Comparison of ENCODE assay signal across 15 cellular contexts in the genomic region with DNA sequence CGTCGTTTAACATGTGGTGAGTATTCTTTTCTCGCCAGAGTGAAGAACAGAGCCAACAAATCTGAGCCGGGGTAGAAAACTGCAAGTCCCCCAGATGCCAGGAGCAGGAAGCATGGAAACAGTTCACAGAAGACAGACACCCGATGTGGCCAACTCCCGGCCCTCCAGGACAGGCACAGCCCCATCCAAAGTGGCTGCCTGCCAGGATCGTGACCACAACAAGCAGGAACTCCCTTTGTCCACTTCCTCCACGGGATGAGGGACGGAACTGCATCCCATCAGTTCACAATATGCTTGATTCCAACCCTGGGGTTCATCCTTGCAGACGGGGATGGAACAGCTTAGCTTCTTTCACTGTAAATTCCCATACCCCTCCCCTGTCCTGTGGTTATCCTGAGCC.
DNase-seq lines count a peak whose midpoint lies in the region; ATAC-seq and TF ChIP-seq lines count a peak whose summit lies in the region.
"Had no signal": no experiment of that assay in that cellular context is flagged by ENCODE, and none has a peak within 500 bp of the region (broad histone marks: within the 10 kb centered on the region; RNA-seq: fewer than 3 reads in every experiment).

No MANE protein-coding gene starts in this region.

- peak; percentile 93 for ATAC-seq in left colon

- H3K27ac ChIP-seq in mammary epithelial cell (ENCODE audit: insufficient read depth, low read depth, low read length) (no peak overlapping the region), tibial artery (no peak overlapping the region)

- 7% methylated on average over 7 of the region's 10 CpGs for WGBS in mammary epithelial cell (ENCODE audit: low coverage, missing lambda C conversion rate)

- H2AFZ ChIP-seq in mammary epithelial cell (ENCODE audit: low read depth, low read length): peak overlapping the region; percentile 62

- H3K9me3 ChIP-seq in mammary epithelial cell (replicated peaks; ENCODE audit: insufficient read depth, low read length): no peaks in the 10 kb centered on the region
- peaks cover 0 to 1% (median 0%) of the 10 kb centered on the region in 3 donors for H3K9me3 ChIP-seq in tibial artery

- no peak overlapping the region for H3K9ac ChIP-seq in mammary epithelial cell (ENCODE audit: insufficient read depth, low read length)

- H3K4me1 ChIP-seq in mammary epithelial cell (ENCODE audit: insufficient read depth, low read length): peaks cover 5% of the 10 kb centered on the region
- H3K4me1 ChIP-seq in tibial artery: no peaks in the 10 kb centered on the region

- CTCF ChIA-PET in mammary epithelial cell (lab: Charles Lee; ENCODE audit: low non-redundant PET): no interaction called here

- H3K27me3 ChIP-seq in mammary epithelial cell (ENCODE audit: insufficient read depth, low read length) (no peaks in the 10 kb centered on the region), tibial artery (peaks cover 0 to 25% of the 10 kb centered on the region in 2 donors)

- intact Hi-C loops in mammary epithelial cell (cut with micrococcal nuclease): no loop called here
- intact Hi-C loops in left colon (cut with DNase I, micrococcal nuclease): no loop called here
- intact Hi-C loops in tibial artery (cut with DNase I; ENCODE audit: low total_unique reads): no loop called here

- TF ChIP-seq CTCF in mammary epithelial cell (conservative IDR thresholded peaks at IDR 0.05 in 1 of 2, IDR thresholded peaks at IDR 0.05 in 1 of 2; ENCODE audit: extremely low read depth in 1 of 2, insufficient read depth in 1 of 2, low read depth in 1 of 2, low read length in 2 of 2) (no peak), tibial artery (IDR thresholded peaks at IDR 0.05) (no peak)

- H4K20me1 ChIP-seq in mammary epithelial cell (ENCODE audit: insufficient read depth, low read length): no peaks in the 10 kb centered on the region

- H3K4me2 ChIP-seq in mammary epithelial cell (ENCODE audit: insufficient read depth, low read depth, low read length): peak overlapping the region; percentile 21

- dilution Hi-C loops in mammary epithelial cell (cut with HindIII; ENCODE audit: low sequenced_read_pairs): no loop called here

- BruUV-seq in mammary epithelial cell (replicated peaks; lab: Mats Ljungman, UMichigan): no TSS peak

- H3K36me3 ChIP-seq in mammary epithelial cell (ENCODE audit: insufficient read depth, low read length) (no peaks in the 10 kb centered on the region), tibial artery (no peaks in the 10 kb centered on the region)

- H3K79me2 ChIP-seq in mammary epithelial cell (ENCODE audit: insufficient read depth, low read length): no peaks in the 10 kb centered on the region

- DNase-seq in DMS153 (lab: John Stamatoyannopoulos, UW): peak; percentile 35
- DNase-seq in DMS153 treated with DMSO at 0.1 percent for 48 hours (lab: John Stamatoyannopoulos, UW; ENCODE audit: unreplicated experiment): no peak
- DNase-seq in mammary epithelial cell: peak; percentile 29
- DNase-seq in left colon: peak; percentile 67 to 72
- peak; percentile 68 to 71 for DNase-seq in tibial artery
- DNase-seq in stimulated activated CD4-positive, alpha-beta T cell treated with anti-CD3 and anti-CD28 coated beads, Interleukin-1b, Interleukin-23, amount 100 ng/mL, for 48 hours: no peak
- no peak for DNase-seq in NCI-H69 (lab: John Stamatoyannopoulos, UW)
- DNase-seq in KBM-7: no peak
- DNase-seq: 8988T; activated CD4-positive, alpha-beta T cell treated with anti-CD3 and anti-CD28 coated beads, Interleukin-2, amount 10 ng/mL, durations not matched to agents 7 days and 5 days; activated effector memory CD4-positive, alpha-beta T cell treated with anti-CD3 and anti-CD28 coated beads, Interleukin-2, amount 50 U/mL, for 16 hours; DMS53; NCI-H1105 treated with DMSO at 0.1 percent for 48 hours; T-helper 1 cell had no signal

- H3K4me3 ChIP-seq in mammary epithelial cell (replicated peaks in 1 of 3; ENCODE audit: insufficient read depth in 1 of 3, low read depth in 2 of 3, low read length in 3 of 3) (no peak overlapping the region), tibial artery (no peak overlapping the region)
- H3K4me3 ChIP-seq: lung had no signal

- in situ Hi-C loops in mammary epithelial cell (cut with MboI; ENCODE audit: low sequenced_read_pairs in 2 of 2): no loop called here
- in situ Hi-C loops in KBM-7 (cut with MboI; ENCODE audit: low pct_unique_long_range_greater_than_20kb, low sequenced_read_pairs): no loop called here

Comparison
In these comparisons a context has a peak if more than half of its experiments do, and no peak if none do; other contexts are left out.
1. DNase-seq: peak in DMS153 (single experiment), mammary epithelial cell (single experiment), left colon (2 of 2) and tibial artery (2 of 2); none in DMS153 treated with DMSO at 0.1 percent for 48 hours (single experiment), stimulated activated CD4-positive, alpha-beta T cell treated with anti-CD3 and anti-CD28 coated beads, Interleukin-1b, Interleukin-23, amount 100 ng/mL, for 48 hours (single experiment), NCI-H69 (single experiment) and KBM-7 (single experiment).